1 cellular context compared by ENCODE assay signal in the genomic region with DNA sequence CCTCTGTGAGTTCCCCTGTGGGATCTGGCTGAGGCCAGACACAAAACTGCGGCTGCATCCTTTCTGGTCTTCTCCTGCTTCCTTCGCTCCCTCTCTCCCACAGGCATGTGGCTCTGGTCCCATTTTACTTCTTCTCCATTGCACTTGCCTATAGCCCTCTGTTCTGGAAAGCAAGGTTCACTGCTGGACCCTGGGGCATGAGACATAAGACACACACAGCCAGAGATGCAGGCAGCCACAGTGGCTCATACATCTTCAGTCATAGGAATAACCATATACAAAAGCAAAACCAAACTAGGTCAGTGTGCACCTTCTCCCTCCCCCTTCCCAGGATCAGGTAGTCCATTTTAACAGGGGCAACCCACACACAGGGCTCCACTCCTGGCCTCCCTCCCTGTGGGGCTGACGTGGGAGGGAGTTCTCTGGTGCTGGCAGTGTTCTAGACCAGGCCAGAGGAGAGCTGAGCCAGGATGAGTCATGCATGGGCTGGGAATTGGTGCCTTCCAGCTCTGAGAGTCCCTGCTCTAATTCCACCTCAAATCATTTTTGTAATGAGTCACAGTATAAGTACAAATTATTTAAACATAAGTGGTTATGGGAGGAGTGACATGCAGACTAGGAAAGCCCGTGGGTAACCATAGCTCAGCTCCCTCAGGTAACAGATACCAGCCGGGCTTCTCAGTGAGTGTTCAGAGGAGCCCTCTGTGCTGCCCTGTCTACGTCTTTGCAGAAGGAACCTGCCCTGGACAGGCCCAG.
TF ChIP-seq lines count a peak whose summit lies in the region.

No MANE protein-coding gene starts in this region.

TF ChIP-seq in IMR-90, 13 proteins besides CTCF, POLR2A, EP300 and RAD21 (continued from another document):
- TF ChIP-seq, protein P1, sequence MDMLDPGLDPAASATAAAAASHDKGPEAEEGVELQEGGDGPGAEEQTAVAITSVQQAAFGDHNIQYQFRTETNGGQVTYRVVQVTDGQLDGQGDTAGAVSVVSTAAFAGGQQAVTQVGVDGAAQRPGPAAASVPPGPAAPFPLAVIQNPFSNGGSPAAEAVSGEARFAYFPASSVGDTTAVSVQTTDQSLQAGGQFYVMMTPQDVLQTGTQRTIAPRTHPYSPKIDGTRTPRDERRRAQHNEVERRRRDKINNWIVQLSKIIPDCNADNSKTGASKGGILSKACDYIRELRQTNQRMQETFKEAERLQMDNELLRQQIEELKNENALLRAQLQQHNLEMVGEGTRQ (IDR thresholded peaks at IDR 0.05; ENCODE audit: low read depth, low read length) = no peak
- TF ChIP-seq MAZ (IDR thresholded peaks at IDR 0.05; ENCODE audit: borderline replicate concordance, low read depth, low read length) (peak; percentile 86), CEBPB (IDR thresholded peaks at IDR 0.05; ENCODE audit: low read depth, low read length) (no peak), RFX5 (IDR thresholded peaks at IDR 0.05; ENCODE audit: low read depth, low read length) (no peak), BHLHE40 (IDR thresholded peaks at IDR 0.05; ENCODE audit: low read depth, low read length) (peak; percentile 73; the same call in 1 of the 2 replicates), FOS (IDR thresholded peaks at IDR 0.05; ENCODE audit: low read depth, low read length) (peak; percentile 99), NFE2L2 (IDR thresholded peaks at IDR 0.05; ENCODE audit: low read depth, low read length) (no peak)
TF ChIP-seq in IMR-90: peak in this region for 3.
